In genomic region chr20:43919686-43920403, GRCh38 we compare ENCODE assay signal across 1 cellular context.
TF ChIP-seq lines count a peak whose summit lies in the region.

No MANE protein-coding gene starts in this region.

TF ChIP-seq in K562, 482 proteins besides CTCF, POLR2A, EP300 and RAD21 (continued from another document):
- TF ChIP-seq ZNF146 (CRISPR knock-in tag; IDR thresholded peaks at IDR 0.05; ENCODE audit: unreplicated experiment) (peak; percentile 15), HDAC1 (IDR thresholded peaks at IDR 0.05) (no peak)
